12 cellular contexts compared by ENCODE assay signal in the genomic region with DNA sequence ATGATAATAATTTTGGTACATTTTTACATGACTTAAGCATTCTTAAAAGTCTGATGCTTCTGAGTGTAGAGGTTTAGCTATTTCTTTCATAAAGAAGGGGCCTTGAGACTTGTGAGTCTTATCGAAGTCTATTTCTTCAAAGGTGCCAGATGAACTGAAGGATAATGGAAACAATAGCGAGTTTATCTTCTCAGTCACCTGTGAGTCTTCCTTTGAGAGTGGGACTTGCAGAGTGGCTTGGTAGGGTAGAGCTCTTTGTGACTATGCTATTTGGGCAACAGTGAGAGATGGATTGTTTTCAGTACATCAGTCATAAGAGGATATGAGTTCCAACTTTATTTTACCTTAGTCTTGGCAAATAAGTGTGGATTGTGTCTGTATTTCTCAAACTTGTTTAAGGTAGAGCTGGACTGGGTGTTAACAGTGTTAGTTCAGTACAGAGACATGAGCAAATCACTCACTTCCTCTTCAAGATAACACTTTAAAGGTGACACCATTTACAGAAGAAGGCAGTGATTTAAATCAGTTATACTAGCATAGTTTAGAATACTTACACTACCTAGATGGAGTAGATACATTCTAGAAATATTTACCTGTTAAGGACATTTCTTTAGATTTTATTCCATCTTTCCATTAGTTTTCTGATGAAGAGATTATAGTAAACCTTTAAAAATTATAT. TPM values are rescaled to one million over a fixed set of nuclear protein-coding genes. Genes with fewer than 3 reads are reported as not detected.
DNase-seq lines count a peak whose midpoint lies in the region; ATAC-seq and TF ChIP-seq lines count a peak whose summit lies in the region.
"Had no signal": no experiment of that assay in that cellular context is flagged by ENCODE, and none has a peak within 500 bp of the region (broad histone marks: within the 10 kb centered on the region; RNA-seq: fewer than 3 reads in every experiment).

No MANE protein-coding gene starts in this region.

- H3K9me2 ChIP-seq in Karpas-422 (replicated peaks; ENCODE audit: insufficient read depth, low read length): no peaks in the 10 kb centered on the region

- no peaks in the 10 kb centered on the region for H3K9me3 ChIP-seq in breast epithelium
- no peaks in the 10 kb centered on the region for H3K9me3 ChIP-seq in Karpas-422 (ENCODE audit: low read length)
- no peaks in the 10 kb centered on the region for H3K9me3 ChIP-seq in mammary epithelial cell (replicated peaks; ENCODE audit: insufficient read depth, low read length)
- no peaks in the 10 kb centered on the region for H3K9me3 ChIP-seq in smooth muscle cell (replicated peaks; ENCODE audit: low read depth)
- H3K9me3 ChIP-seq in lower lobe of right lung: no peaks in the 10 kb centered on the region

- CTCF ChIA-PET in MCF 10A (lab: Yijun Ruan, JAX) (interaction anchor here (0.6 to 3.6 kb wide), 9 partner anchors 13 to 533 kb away, joined by 3 to 20 read pairs (median 3); no protein-coding TSS in a partner anchor), mammary epithelial cell (lab: Charles Lee; ENCODE audit: low non-redundant PET) (interaction anchor here (0.5 to 0.6 kb wide), 2 partner anchors 53 to 113 kb away, joined by 3 read pairs; no protein-coding TSS in a partner anchor)

- H2AFZ ChIP-seq in Karpas-422 (ENCODE audit: low read length): no peak overlapping the region
- no peak overlapping the region for H2AFZ ChIP-seq in mammary epithelial cell (ENCODE audit: low read depth, low read length)
- no peak overlapping the region for H2AFZ ChIP-seq in smooth muscle cell (ENCODE audit: low read depth)

- peaks cover 27% of the 10 kb centered on the region for H3K36me3 Mint-ChIP-seq in MCF 10A (ENCODE audit: insufficient read depth, unreplicated experiment)

- POLR2A ChIA-PET in MCF 10A (lab: Yijun Ruan, JAX): interaction anchor here (0.8 to 5.3 kb wide), 12 partner anchors 10 to 121 kb away, joined by 3 to 94 read pairs (median 4); no protein-coding TSS in a partner anchor

- TF ChIP-seq CTCF in MCF 10A (IDR thresholded peaks at IDR 0.05; ENCODE audit: unreplicated experiment) (no peak), breast epithelium (IDR thresholded peaks at IDR 0.05) (no peak), mammary epithelial cell (conservative IDR thresholded peaks at IDR 0.05 in 1 of 2, IDR thresholded peaks at IDR 0.05 in 1 of 2; ENCODE audit: extremely low read depth in 1 of 2, insufficient read depth in 1 of 2, low read depth in 1 of 2, low read length in 2 of 2) (no peak), smooth muscle cell (IDR thresholded peaks at IDR 0.05; ENCODE audit: borderline replicate concordance, insufficient read depth, poor library complexity, severe bottlenecking) (no peak), lower lobe of right lung (IDR thresholded peaks at IDR 0.05) (no peak)

- no TSS peak for BruUV-seq in MCF 10A (replicated peaks; lab: Mats Ljungman, UMichigan)
- no TSS peak for BruUV-seq in mammary epithelial cell (replicated peaks; lab: Mats Ljungman, UMichigan)

- H3K79me2 ChIP-seq in Karpas-422 (ENCODE audit: low read length) (peaks cover 71% of the 10 kb centered on the region), mammary epithelial cell (ENCODE audit: insufficient read depth, low read length) (peaks cover 78% of the 10 kb centered on the region), smooth muscle cell (ENCODE audit: low read depth) (peaks cover 78% of the 10 kb centered on the region)

- peak overlapping the region; percentile 79 for H3K27ac Mint-ChIP-seq in MCF 10A (ENCODE audit: low read depth, unreplicated experiment)
- H3K27ac Mint-ChIP-seq: activated CD8-positive, alpha-beta T cell treated with anti-CD3 and anti-CD28 coated beads for 36 hours had no signal

- no peaks in the 10 kb centered on the region for H3K27me3 Mint-ChIP-seq in MCF 10A (ENCODE audit: insufficient read depth, unreplicated experiment)
- H3K27me3 Mint-ChIP-seq: activated CD8-positive, alpha-beta T cell treated with anti-CD3 and anti-CD28 coated beads for 36 hours had no signal

- dilution Hi-C loops in mammary epithelial cell (cut with HindIII; ENCODE audit: low sequenced_read_pairs): no loop called here

- no peaks in the 10 kb centered on the region for H3K9me3 Mint-ChIP-seq in MCF 10A (ENCODE audit: unreplicated experiment)
- H3K9me3 Mint-ChIP-seq: activated CD8-positive, alpha-beta T cell treated with anti-CD3 and anti-CD28 coated beads for 36 hours had no signal

- H3K4me3 ChIP-seq in breast epithelium (no peak overlapping the region), Karpas-422 (ENCODE audit: low read length) (peak overlapping the region; percentile 85; the same call in 1 of the 2 replicates), mammary epithelial cell (replicated peaks in 1 of 3; ENCODE audit: insufficient read depth in 1 of 3, low read depth in 2 of 3, low read length in 3 of 3) (no peak overlapping the region), smooth muscle cell (no peak overlapping the region), lower lobe of right lung (no peak overlapping the region)
- H3K4me3 ChIP-seq: dorsolateral prefrontal cortex had no signal

- in situ Hi-C loops in mammary epithelial cell (cut with MboI; ENCODE audit: low sequenced_read_pairs in 2 of 2): no loop called here

- peaks cover 0 to 7% of the 10 kb centered on the region in 2 donors for H3K4me1 ChIP-seq in breast epithelium
- H3K4me1 ChIP-seq in Karpas-422 (ENCODE audit: low read length): peaks cover 68% of the 10 kb centered on the region
- peaks cover 19% of the 10 kb centered on the region for H3K4me1 ChIP-seq in mammary epithelial cell (ENCODE audit: insufficient read depth, low read length)
- H3K4me1 ChIP-seq in smooth muscle cell (ENCODE audit: low read depth): peaks cover 23% of the 10 kb centered on the region
- peaks cover 42% of the 10 kb centered on the region for H3K4me1 ChIP-seq in lower lobe of right lung

- peak overlapping the region; percentile 79 for H3K4me3 Mint-ChIP-seq in MCF 10A (ENCODE audit: unreplicated experiment)

- 0 out of 2 replicates have a peak overlapping the region, but pooled peaks have one; percentile 14 for H3K9ac ChIP-seq in Karpas-422 (ENCODE audit: low read length)
- H3K9ac ChIP-seq in mammary epithelial cell (ENCODE audit: insufficient read depth, low read length): no peak overlapping the region
- peak overlapping the region; percentile 15 for H3K9ac ChIP-seq in smooth muscle cell (ENCODE audit: low read depth)

- DNase-seq in MCF 10A (ENCODE audit: unreplicated experiment): no peak
- no peak for DNase-seq in breast epithelium (ENCODE audit: low spot score in 2 of 2)
- no peak for DNase-seq in Karpas-422
- no peak for DNase-seq in mammary epithelial cell
- no peak for DNase-seq in smooth muscle cell (lab: John Stamatoyannopoulos, UW; ENCODE audit: unreplicated experiment)
- no peak for DNase-seq in NCI-H526 treated with DMSO at 0.1 percent for 48 hours (lab: John Stamatoyannopoulos, UW)
- DNase-seq in lower lobe of right lung: no peak
- DNase-seq in SKM-1 treated with dmso at 0.1 percent for 144 hours (lab: John Stamatoyannopoulos, UW; ENCODE audit: unreplicated experiment): no peak
- DNase-seq: activated CD8-positive, alpha-beta T cell treated with anti-CD3 and anti-CD28 coated beads for 36 hours; amygdala; dorsolateral prefrontal cortex; foreskin fibroblast had no signal

- 92% methylated on average over 2 of the region's 2 CpGs for WGBS in mammary epithelial cell (ENCODE audit: low coverage, missing lambda C conversion rate)
- 85% methylated on average over 2 of the region's 2 CpGs for WGBS in smooth muscle cell (ENCODE audit: low lambda C conversion rate)

- no peaks in the 10 kb centered on the region for H3F3A ChIP-seq in smooth muscle cell (ENCODE audit: low read depth)

- H3K27me3 ChIP-seq in breast epithelium: no peaks in the 10 kb centered on the region
- H3K27me3 ChIP-seq in Karpas-422 (ENCODE audit: low read length): no peaks in the 10 kb centered on the region
- H3K27me3 ChIP-seq in mammary epithelial cell (ENCODE audit: insufficient read depth, low read length): no peaks in the 10 kb centered on the region
- H3K27me3 ChIP-seq in smooth muscle cell (ENCODE audit: low read depth): no peaks in the 10 kb centered on the region
- no peaks in the 10 kb centered on the region for H3K27me3 ChIP-seq in lower lobe of right lung (ENCODE audit: low read depth)

- H4K20me1 ChIP-seq in Karpas-422 (ENCODE audit: insufficient read depth, low read depth, low read length) (peaks cover 45% of the 10 kb centered on the region), mammary epithelial cell (ENCODE audit: insufficient read depth, low read length) (no peaks in the 10 kb centered on the region), smooth muscle cell (ENCODE audit: low read depth) (peaks cover 76% of the 10 kb centered on the region)

- H3K4me2 ChIP-seq in Karpas-422 (ENCODE audit: low read depth, low read length, poor library complexity, severe bottlenecking): peak overlapping the region; percentile 88
- H3K4me2 ChIP-seq in mammary epithelial cell (ENCODE audit: insufficient read depth, low read depth, low read length): peak overlapping the region; percentile 26
- peak overlapping the region; percentile 91 for H3K4me2 ChIP-seq in smooth muscle cell

- peaks cover 42% of the 10 kb centered on the region for H3K4me1 Mint-ChIP-seq in MCF 10A (ENCODE audit: insufficient read depth, unreplicated experiment)

- no peak for TF ChIP-seq POLR2A in breast epithelium (IDR thresholded peaks at IDR 0.05)

- H3K27ac ChIP-seq in breast epithelium (peak overlapping the region in 1 of 2 donors; percentile 8), Karpas-422 (ENCODE audit: low read length) (peak overlapping the region; percentile 66), mammary epithelial cell (ENCODE audit: insufficient read depth, low read depth, low read length) (no peak overlapping the region), smooth muscle cell (ENCODE audit: low read depth) (peak overlapping the region; percentile 90), lower lobe of right lung (no peak overlapping the region)
- H3K27ac ChIP-seq: dorsolateral prefrontal cortex had no signal

- intact Hi-C loops in MCF 10A (cut with micrococcal nuclease): loop anchor here (5.0 kb wide), 1 partner anchor 109 kb away; no protein-coding TSS in a partner anchor
- intact Hi-C loops in breast epithelium (cut with DNase I; ENCODE audit: low total_unique reads): no loop called here
- intact Hi-C loops in mammary epithelial cell (cut with micrococcal nuclease): loop anchor here (2.0 kb wide), 2 partner anchors 13 to 29 kb away; no protein-coding TSS in a partner anchor
- intact Hi-C loops in lower lobe of right lung (cut with DNase I): no loop called here

- H3K36me3 ChIP-seq in breast epithelium (no peaks in the 10 kb centered on the region), Karpas-422 (ENCODE audit: insufficient read depth, low read length) (peaks cover 12% of the 10 kb centered on the region; the same call in 1 of the 2 replicates), mammary epithelial cell (ENCODE audit: insufficient read depth, low read length) (no peaks in the 10 kb centered on the region), smooth muscle cell (ENCODE audit: low read depth) (no peaks in the 10 kb centered on the region), lower lobe of right lung (no peaks in the 10 kb centered on the region)

- no peak for ATAC-seq in lower lobe of right lung
- ATAC-seq: activated CD8-positive, alpha-beta T cell treated with anti-CD3 and anti-CD28 coated beads for 36 hours had no signal

RNA-seq across cellular contexts. Expression of gene AKAP13, which starts 3.2 kb away (rescaled TPM):
- total RNA-seq in MCF 10A (2022) (65.7 and 92.9 TPM in 2 replicates), breast epithelium (100 to 1,000 TPM; 198 to 331 (median 259) TPM), mammary epithelial cell (10 to 100 TPM; 58.2 to 71.4 TPM), smooth muscle cell (63.5 and 71.8 TPM in 2 replicates), lower lobe of right lung (443 TPM)
- 156 and 166 TPM in 2 replicates for total RNA-seq in Karpas-422 (2014; rRNA removed; shearing (Covaris generic); ENCODE audit: low replicate concordance)
- polyA plus RNA-seq in mammary epithelial cell (8.8 TPM), smooth muscle cell (43.3 and 46.8 TPM in 2 replicates)
- 88.3 TPM for polyA minus RNA-seq in mammary epithelial cell

Comparison
In these comparisons a context has a peak if more than half of its experiments do, and no peak if none do; other contexts are left out.
1. intact Hi-C loops: an anchor here in MCF 10A (5.0 kb wide) and mammary epithelial cell (2.0 kb wide); none called in breast epithelium and lower lobe of right lung.
2. H3K27ac ChIP-seq: peak in Karpas-422 (single experiment) and smooth muscle cell (single experiment); none in mammary epithelial cell (single experiment) and lower lobe of right lung (single experiment).
3. H3K4me2 ChIP-seq: peak in every context shown above with its lines; median percentile 91 in smooth muscle cell; 88 in Karpas-422; 26 in mammary epithelial cell.